Comparison of ENCODE assay signal across 11 cellular contexts in genomic region chr12:113298472-113298817, GRCh38. TPM values are rescaled to one million over a fixed set of nuclear protein-coding genes. Genes with fewer than 3 reads are reported as not detected.
DNase-seq lines count a peak whose midpoint lies in the region; ATAC-seq and TF ChIP-seq lines count a peak whose summit lies in the region.
"Had no signal": no experiment of that assay in that cellular context is flagged by ENCODE, and none has a peak within 500 bp of the region (broad histone marks: within the 10 kb centered on the region; RNA-seq: fewer than 3 reads in every experiment).

No MANE protein-coding gene starts in this region.

- BruUV-seq in IMR-90 (replicated peaks; lab: Mats Ljungman, UMichigan): no TSS peak

- intact Hi-C loops in IMR-90 (cut with micrococcal nuclease): loop anchor here (5.0 kb wide), 1 partner anchor 101 kb away; no protein-coding TSS in a partner anchor

- CTCF ChIA-PET in IMR-90 (lab: Yijun Ruan, JAX): no interaction called here

- dilution Hi-C loops in IMR-90 (cut with HindIII; ENCODE audit: low sequenced_read_pairs, unreplicated experiment): no loop called here

- peak overlapping the region; percentile 33; the same call in 1 of the 2 replicates for H2AK5ac ChIP-seq in IMR-90 (ENCODE audit: low read depth, low read length)

- H3K27me3 ChIP-seq in IMR-90 (ENCODE audit: control insufficient read depth, insufficient read depth, low read length) (no peaks in the 10 kb centered on the region), lung (ENCODE audit: control insufficient read depth, insufficient read depth) (no peaks in the 10 kb centered on the region), suprapubic skin (no peaks in the 10 kb centered on the region)
- H3K27me3 ChIP-seq: neutrophil had no signal

- no peak overlapping the region for H3K4ac ChIP-seq in IMR-90 (ENCODE audit: low read depth, low read length)

- H3K9me3 ChIP-seq in IMR-90 (ENCODE audit: control insufficient read depth, insufficient read depth, low read length): no peaks in the 10 kb centered on the region
- H3K9me3 ChIP-seq in lung (ENCODE audit: control insufficient read depth in 2 of 2, insufficient read depth in 1 of 2, low read length in 1 of 2): no peaks in the 10 kb centered on the region
- no peaks in the 10 kb centered on the region for H3K9me3 ChIP-seq in suprapubic skin
- H3K9me3 ChIP-seq: neutrophil had no signal

- H3K4me3 ChIP-seq in IMR-90 (ENCODE audit: insufficient read depth, low read depth, low read length) (no peak overlapping the region), lung (no peak overlapping the region), suprapubic skin (no peak overlapping the region)

- no peak overlapping the region; the same call in 2 of the 3 replicates for H2BK15ac ChIP-seq in IMR-90 (ENCODE audit: low read depth, low read length)

- peaks cover 14% of the 10 kb centered on the region; the same call in 1 of the 2 replicates for H3K9me1 ChIP-seq in IMR-90 (ENCODE audit: insufficient read depth, low read length)

- H3K27ac ChIP-seq in IMR-90 (ENCODE audit: insufficient read depth, low read length) (no peak overlapping the region), lung (ENCODE audit: low read depth in 1 of 2, low read length in 1 of 2) (peak overlapping the region; percentile 10 to 60), suprapubic skin (peak overlapping the region; percentile 64)
- H3K27ac ChIP-seq: C4-2B, neutrophil had no signal

- H3K4me1 Mint-ChIP-seq in brain: peaks cover 30% of the 10 kb centered on the region

- no peak for DNase-seq in IMR-90
- DNase-seq in lung (ENCODE audit: low spot score): no peak
- no peak for DNase-seq in suprapubic skin (ENCODE audit: low spot score in 2 of 2)
- DNase-seq in activated CD4-positive, CD25-positive, alpha-beta regulatory T cell treated with anti-CD3 and anti-CD28 coated beads, Interleukin-2, amount 50 U/mL, for 72 hours: no peak
- DNase-seq in foreskin melanocyte: no peak

- WGBS in IMR-90 (ENCODE audit: extremely low coverage in 2 of 2, insufficient read length in 1 of 2), 2 experiments: no CpG with 5 or more reads among the region's 5 CpGs
- WGBS in lung, 2 donors: 87 to 89% methylated on average over 5 of the region's 5 CpGs
- WGBS in suprapubic skin: 81% methylated on average over 5 of the region's 5 CpGs

- no peak overlapping the region for H2BK5ac ChIP-seq in IMR-90 (ENCODE audit: low read depth, low read length, poor library complexity, severe bottlenecking)

- H3K36me3 Mint-ChIP-seq in brain: peaks cover 11% of the 10 kb centered on the region
- H3K36me3 Mint-ChIP-seq: activated naive CD4-positive, alpha-beta T cell treated with anti-CD3 and anti-CD28 coated beads, Interleukin-2, amount 50 U/mL, for 24 hours had no signal

- no peak overlapping the region; the same call in 1 of the 2 replicates for H3K14ac ChIP-seq in IMR-90 (replicated peaks; ENCODE audit: low read depth, low read length)

- no peak overlapping the region for H3K23ac ChIP-seq in IMR-90 (ENCODE audit: low read depth, low read length)

- peak overlapping the region; percentile 31 to 90 (median 67) for H3K27ac Mint-ChIP-seq in brain
- H3K27ac Mint-ChIP-seq: activated naive CD4-positive, alpha-beta T cell treated with anti-CD3 and anti-CD28 coated beads, Interleukin-2, amount 50 U/mL, for 24 hours; IgD-negative memory B cell had no signal

- in situ Hi-C loops in IMR-90 (cut with MboI; ENCODE audit: low sequenced_read_pairs): no loop called here

- no peak for TF ChIP-seq RAD21 in IMR-90 (IDR thresholded peaks at IDR 0.05; ENCODE audit: low read length)

- H2BK20ac ChIP-seq in IMR-90 (ENCODE audit: low read depth, low read length): no peak overlapping the region

- H2AFZ ChIP-seq in IMR-90 (replicated peaks; ENCODE audit: low read length, poor library complexity): no peak overlapping the region

- no peak overlapping the region for H3K56ac ChIP-seq in IMR-90 (ENCODE audit: extremely low read depth, insufficient read depth, low read length)

- no peak for TF ChIP-seq POLR2A in IMR-90 (IDR thresholded peaks at IDR 0.05; ENCODE audit: low read depth, low read length)
- TF ChIP-seq POLR2A in suprapubic skin (IDR thresholded peaks at IDR 0.05): no peak

- no peak overlapping the region for H3K9ac ChIP-seq in IMR-90 (ENCODE audit: low read depth, low read length)

- H3K27me3 Mint-ChIP-seq in brain: no peaks in the 10 kb centered on the region
- H3K27me3 Mint-ChIP-seq: activated naive CD4-positive, alpha-beta T cell treated with anti-CD3 and anti-CD28 coated beads, Interleukin-2, amount 50 U/mL, for 24 hours; IgD-negative memory B cell had no signal

- POLR2A ChIA-PET in IMR-90 (lab: Charles Lee; ENCODE audit: unreplicated experiment): no interaction called here

- no peak overlapping the region for H3K4me2 ChIP-seq in IMR-90 (ENCODE audit: low read depth, low read length)

- ATAC-seq in IMR-90 (ENCODE audit: low read depth) (no peak), lung (ENCODE audit: insufficient read depth, low FRiP score) (no peak), GM19455 (IDR thresholded peaks at IDR 0.05; ENCODE audit: unreplicated experiment) (no peak)

- H3K9me3 Mint-ChIP-seq in brain: no peaks in the 10 kb centered on the region
- H3K9me3 Mint-ChIP-seq: activated naive CD4-positive, alpha-beta T cell treated with anti-CD3 and anti-CD28 coated beads, Interleukin-2, amount 50 U/mL, for 24 hours; IgD-negative memory B cell had no signal

- no peak overlapping the region for H3K4me3 Mint-ChIP-seq in brain
- H3K4me3 Mint-ChIP-seq: activated naive CD4-positive, alpha-beta T cell treated with anti-CD3 and anti-CD28 coated beads, Interleukin-2, amount 50 U/mL, for 24 hours had no signal

- H4K20me1 ChIP-seq in IMR-90 (ENCODE audit: insufficient read depth, low read length): no peaks in the 10 kb centered on the region

- H2AK9ac ChIP-seq in IMR-90 (replicated peaks; ENCODE audit: low read depth, low read length, poor library complexity): no peak overlapping the region

- H3K18ac ChIP-seq in IMR-90 (ENCODE audit: low read depth, low read length): no peak overlapping the region

- no peak overlapping the region for H4K5ac ChIP-seq in IMR-90 (ENCODE audit: low read depth, low read length)

- H2BK120ac ChIP-seq in IMR-90 (ENCODE audit: low read depth, low read length): no peak overlapping the region

- no peak for TF ChIP-seq CTCF in IMR-90 (conservative IDR thresholded peaks at IDR 0.05; ENCODE audit: low read depth, low read length)
- no peak for TF ChIP-seq CTCF in brain (conservative IDR thresholded peaks at IDR 0.05)
- TF ChIP-seq CTCF in lung (IDR thresholded peaks at IDR 0.05; ENCODE audit: control extremely low read depth, extremely low read depth): no peak
- TF ChIP-seq CTCF in suprapubic skin (IDR thresholded peaks at IDR 0.05): no peak

- H4K8ac ChIP-seq in IMR-90 (ENCODE audit: low read depth in 2 of 2, low read length in 2 of 2): no peak overlapping the region; a peak in 1 of 4 replicates

- H4K91ac ChIP-seq in IMR-90 (ENCODE audit: insufficient read depth, low read depth, low read length): no peak overlapping the region

- peaks cover 11% of the 10 kb centered on the region for H3K4me1 ChIP-seq in IMR-90 (ENCODE audit: control insufficient read depth, insufficient read depth, low read length)
- peaks cover 0 to 10% of the 10 kb centered on the region in 2 donors for H3K4me1 ChIP-seq in lung (ENCODE audit: control insufficient read depth in 2 of 2, insufficient read depth in 2 of 2, low read length in 2 of 2)
- H3K4me1 ChIP-seq in suprapubic skin: peaks cover 27% of the 10 kb centered on the region

- H3K79me1 ChIP-seq in IMR-90 (ENCODE audit: low read depth in 1 of 2, low read length in 2 of 2): no peaks in the 10 kb centered on the region

- no peak for TF ChIP-seq EP300 in suprapubic skin (IDR thresholded peaks at IDR 0.05)

- H3K36me3 ChIP-seq in IMR-90 (ENCODE audit: control insufficient read depth, insufficient read depth, low read length) (peaks cover 9% of the 10 kb centered on the region; the same call in 1 of the 2 replicates), lung (ENCODE audit: control insufficient read depth in 2 of 2, insufficient read depth in 2 of 2, low read length in 2 of 2) (peaks cover 5 to 40% of the 10 kb centered on the region in 2 donors), suprapubic skin (peaks cover 47% of the 10 kb centered on the region)

TF ChIP-seq in IMR-90, 13 proteins besides CTCF, POLR2A, EP300 and RAD21 (continues in another document):
- TF ChIP-seq CHD1 (IDR thresholded peaks at IDR 0.05; ENCODE audit: low read depth, low read length) (no peak), MAFK (IDR thresholded peaks at IDR 0.05; ENCODE audit: low read depth, low read length) (no peak)
- TF ChIP-seq, protein P1, sequence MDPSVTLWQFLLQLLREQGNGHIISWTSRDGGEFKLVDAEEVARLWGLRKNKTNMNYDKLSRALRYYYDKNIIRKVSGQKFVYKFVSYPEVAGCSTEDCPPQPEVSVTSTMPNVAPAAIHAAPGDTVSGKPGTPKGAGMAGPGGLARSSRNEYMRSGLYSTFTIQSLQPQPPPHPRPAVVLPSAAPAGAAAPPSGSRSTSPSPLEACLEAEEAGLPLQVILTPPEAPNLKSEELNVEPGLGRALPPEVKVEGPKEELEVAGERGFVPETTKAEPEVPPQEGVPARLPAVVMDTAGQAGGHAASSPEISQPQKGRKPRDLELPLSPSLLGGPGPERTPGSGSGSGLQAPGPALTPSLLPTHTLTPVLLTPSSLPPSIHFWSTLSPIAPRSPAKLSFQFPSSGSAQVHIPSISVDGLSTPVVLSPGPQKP (IDR thresholded peaks at IDR 0.05; ENCODE audit: borderline replicate concordance, low read depth, low read length): no peak

RNA-seq across cellular contexts. Expression of gene SLC8B1, which starts 36.5 kb away (rescaled TPM):
- total RNA-seq in IMR-90 (2012; rRNA removed) (4.1 and 5.0 TPM in 2 replicates), lung (10 to 100 TPM; 21.8 to 44.8 TPM), suprapubic skin (10 to 100 TPM; 29.1 to 70.2 (median 34.9) TPM)
- polyA plus RNA-seq in IMR-90 (2012; rRNA removed) (9.7 and 10.2 TPM in 2 replicates), brain (ENCODE audit: insufficient read depth, low read depth, low replicate concordance) (9.6 TPM), lung (10 to 100 TPM; 27.5 to 36.7 TPM)
- 12.0 and 13.9 TPM in 2 replicates for polyA plus RNA-seq in IMR-90 (2012; cell fraction: cytosol; rRNA removed)
- 31.3 and 40.1 TPM in 2 replicates for polyA plus RNA-seq in IMR-90 (2012; cell fraction: nucleus; rRNA removed; ENCODE audit: low replicate concordance)

RNA-seq across cellular contexts. Expression of gene PLBD2, which starts 59.9 kb away (rescaled TPM):
- 7.3 and 8.1 TPM in 2 replicates for total RNA-seq in IMR-90 (2012; rRNA removed)
- polyA plus RNA-seq in IMR-90 (2012; rRNA removed): 37.1 and 44.5 TPM in 2 replicates
- 29.3 and 37.5 TPM in 2 replicates for polyA plus RNA-seq in IMR-90 (2012; cell fraction: cytosol; rRNA removed)
- 12.4 and 18.7 TPM in 2 replicates for polyA plus RNA-seq in IMR-90 (2012; cell fraction: nucleus; rRNA removed; ENCODE audit: low replicate concordance)
- polyA plus RNA-seq in brain (ENCODE audit: insufficient read depth, low read depth, low replicate concordance): 36.7 TPM
- 10 to 100 TPM; 16.7 to 48.9 TPM for total RNA-seq in lung
- 10 to 100 TPM; 16.4 to 26.5 TPM for polyA plus RNA-seq in lung
- total RNA-seq in suprapubic skin: 10 to 100 TPM; 22.2 to 29.2 (median 27.3) TPM
